Comparison of ENCODE assay signal across 21 cellular contexts in genomic region chr3:127349501-127350171, GRCh38.
A peak's percentile ranks its signal among the peaks of the same experiment; 100 is the strongest.
DNase-seq lines count a peak whose midpoint lies in the region; ATAC-seq and TF ChIP-seq lines count a peak whose summit lies in the region.
"Had no signal": no experiment of that assay in that cellular context is flagged by ENCODE, and none has a peak within 500 bp of the region (broad histone marks: within the 10 kb centered on the region; RNA-seq: fewer than 3 reads in every experiment).

No MANE protein-coding gene starts in this region.

- peak overlapping the region; percentile 4 for H3K27ac Mint-ChIP-seq in neural progenitor cell
- H3K27ac Mint-ChIP-seq in activated naive CD4-positive, alpha-beta T cell treated with anti-CD3 and anti-CD28 coated beads for 36 hours = no peak overlapping the region
- H3K27ac Mint-ChIP-seq: CD4-positive, alpha-beta T cell had no signal

- H3K4me2 ChIP-seq in neural progenitor cell = no peak overlapping the region
- H3K4me2 ChIP-seq: A549 had no signal

- TF ChIP-seq POLR2A in esophagus muscularis mucosa (IDR thresholded peaks at IDR 0.05; ENCODE audit: low read depth) = no peak

- in situ Hi-C loops in Panc1 (cut with HindIII; ENCODE audit: low pct_unique_long_range_greater_than_20kb, low sequenced_read_pairs) = no loop called here

- 73% methylated on average over 6 of the region's 19 CpGs for WGBS in esophagus muscularis mucosa

- H3K27ac ChIP-seq in Panc1 (ENCODE audit: low read length) (no peak overlapping the region), esophagus muscularis mucosa (replicated peaks in 1 of 4) (no peak overlapping the region), neural progenitor cell (no peak overlapping the region), upper lobe of right lung (no peak overlapping the region)
- H3K27ac ChIP-seq: A549; BLaER1 treated with 17β-estradiol and CSF1 and Interleukin-3, amounts not matched to agents 10 nM and 100 nM; RWPE1; SK-N-MC had no signal

- H3K36me3 Mint-ChIP-seq in neural progenitor cell = no peaks in the 10 kb centered on the region
- H3K36me3 Mint-ChIP-seq in activated naive CD4-positive, alpha-beta T cell treated with anti-CD3 and anti-CD28 coated beads for 36 hours (ENCODE audit: low read depth) = no peaks in the 10 kb centered on the region

- H3K27me3 Mint-ChIP-seq in neural progenitor cell (ENCODE audit: insufficient read depth, low read depth) = peaks cover 11% of the 10 kb centered on the region
- peaks cover 15% of the 10 kb centered on the region for H3K27me3 Mint-ChIP-seq in activated naive CD4-positive, alpha-beta T cell treated with anti-CD3 and anti-CD28 coated beads for 36 hours (ENCODE audit: low read depth)

- H4K20me1 ChIP-seq in neural progenitor cell (ENCODE audit: low read depth) = no peaks in the 10 kb centered on the region
- H4K20me1 ChIP-seq: BLaER1 treated with 17β-estradiol and CSF1 and Interleukin-3, amounts not matched to agents 10 nM and 100 nM had no signal

- no peaks in the 10 kb centered on the region for H3K9me3 Mint-ChIP-seq in neural progenitor cell
- peaks cover 2% of the 10 kb centered on the region for H3K9me3 Mint-ChIP-seq in activated naive CD4-positive, alpha-beta T cell treated with anti-CD3 and anti-CD28 coated beads for 36 hours

- H3K9me3 ChIP-seq in Panc1 (ENCODE audit: control insufficient read depth, insufficient read depth, low read depth, low read length) = no peaks in the 10 kb centered on the region
- no peaks in the 10 kb centered on the region for H3K9me3 ChIP-seq in esophagus muscularis mucosa
- no peaks in the 10 kb centered on the region for H3K9me3 ChIP-seq in neural progenitor cell (ENCODE audit: low read depth)
- no peaks in the 10 kb centered on the region for H3K9me3 ChIP-seq in upper lobe of right lung
- H3K9me3 ChIP-seq: A549 had no signal

- POLR2A ChIA-PET in Panc1 (lab: Charles Lee) = no interaction called here

- TF ChIP-seq EP300 in esophagus muscularis mucosa (IDR thresholded peaks at IDR 0.05) = no peak

- no peak overlapping the region for H3K4me3 ChIP-seq in Panc1 (ENCODE audit: low read depth in 2 of 2, low read length in 2 of 2)
- H3K4me3 ChIP-seq in esophagus muscularis mucosa = no peak overlapping the region
- no peak overlapping the region for H3K4me3 ChIP-seq in neural progenitor cell
- no peak overlapping the region for H3K4me3 ChIP-seq in upper lobe of right lung
- H3K4me3 ChIP-seq: A549; BLaER1 treated with 17β-estradiol and CSF1 and Interleukin-3, amounts not matched to agents 10 nM and 100 nM; SK-N-MC had no signal

- TF ChIP-seq CTCF in Panc1 (IDR thresholded peaks at IDR 0.05) (no peak), esophagus muscularis mucosa (IDR thresholded peaks at IDR 0.05) (no peak), neural progenitor cell (IDR thresholded peaks at IDR 0.05) (no peak), upper lobe of right lung (IDR thresholded peaks at IDR 0.05) (no peak)

- H3K4me1 ChIP-seq in Panc1 (ENCODE audit: control insufficient read depth, insufficient read depth, low read length) = no peaks in the 10 kb centered on the region
- H3K4me1 ChIP-seq in esophagus muscularis mucosa = no peaks in the 10 kb centered on the region
- no peaks in the 10 kb centered on the region for H3K4me1 ChIP-seq in neural progenitor cell
- no peaks in the 10 kb centered on the region for H3K4me1 ChIP-seq in upper lobe of right lung
- H3K4me1 ChIP-seq: A549 had no signal

- H3F3A ChIP-seq in neural progenitor cell (ENCODE audit: low read depth) = no peaks in the 10 kb centered on the region

- intact Hi-C loops in Panc1 (cut with micrococcal nuclease; ENCODE audit: unreplicated experiment) (no loop called here), esophagus muscularis mucosa (cut with DNase I) (no loop called here), upper lobe of right lung (cut with DNase I) (no loop called here)
- intact Hi-C loops in activated naive CD4-positive, alpha-beta T cell treated with anti-CD3 and anti-CD28 coated beads for 36 hours (cut with micrococcal nuclease) = no loop called here

- 0 out of 2 replicates have a peak, but pooled peaks have one; percentile 30 for ATAC-seq in Panc1
- ATAC-seq in upper lobe of right lung = peak; percentile 28
- ATAC-seq in HG03469 (IDR thresholded peaks at IDR 0.05; ENCODE audit: unreplicated experiment) = no peak
- ATAC-seq: A549, HCT116 had no signal

- H2AFZ ChIP-seq in neural progenitor cell (replicated peaks) = no peak overlapping the region

- BruUV-seq in Panc1 (replicated peaks; lab: Mats Ljungman, UMichigan) = no TSS peak

- no peaks in the 10 kb centered on the region for H3K79me2 ChIP-seq in neural progenitor cell (ENCODE audit: low read depth)

- DNase-seq in Panc1 (ENCODE audit: low read depth, low spot score) = no peak
- DNase-seq in esophagus muscularis mucosa (ENCODE audit: extremely low spot score) = peak; percentile 90
- DNase-seq in neural progenitor cell (ENCODE audit: low spot score) = no peak
- no peak for DNase-seq in upper lobe of right lung
- no peak for DNase-seq in activated naive CD4-positive, alpha-beta T cell treated with anti-CD3 and anti-CD28 coated beads for 36 hours
- DNase-seq in mucosa of gallbladder (ENCODE audit: low spot score) = no peak
- DNase-seq: AML-193; CD4-positive, alpha-beta T cell; NCI-H1048; NCI-H1417; NCI-H1694; NCI-H2029 treated with DMSO at 0.1 percent for 48 hours; NCI-H510A; NCI-H69; SIG-M5 had no signal

- H3K9ac ChIP-seq in neural progenitor cell = no peak overlapping the region
- H3K9ac ChIP-seq: BLaER1 treated with 17β-estradiol and CSF1 and Interleukin-3, amounts not matched to agents 10 nM and 100 nM had no signal

- H3K36me3 ChIP-seq in Panc1 (ENCODE audit: control insufficient read depth, insufficient read depth, low read length) = no peaks in the 10 kb centered on the region
- no peaks in the 10 kb centered on the region for H3K36me3 ChIP-seq in esophagus muscularis mucosa
- H3K36me3 ChIP-seq in neural progenitor cell = no peaks in the 10 kb centered on the region
- H3K36me3 ChIP-seq in upper lobe of right lung = no peaks in the 10 kb centered on the region
- H3K36me3 ChIP-seq: BLaER1 treated with 17β-estradiol and CSF1 and Interleukin-3, amounts not matched to agents 10 nM and 100 nM had no signal

- H3K4me1 Mint-ChIP-seq in neural progenitor cell = peaks cover 23% of the 10 kb centered on the region
- no peaks in the 10 kb centered on the region for H3K4me1 Mint-ChIP-seq in activated naive CD4-positive, alpha-beta T cell treated with anti-CD3 and anti-CD28 coated beads for 36 hours (ENCODE audit: low read depth)

- CTCF ChIA-PET in Panc1 (lab: Charles Lee) = no interaction called here
- CTCF ChIA-PET in activated naive CD4-positive, alpha-beta T cell treated with anti-CD3 and anti-CD28 coated beads for 36 hours (lab: Charles Lee) = no interaction called here

- no peak overlapping the region for H3K4me3 Mint-ChIP-seq in neural progenitor cell
- H3K4me3 Mint-ChIP-seq in activated naive CD4-positive, alpha-beta T cell treated with anti-CD3 and anti-CD28 coated beads for 36 hours = no peak overlapping the region
- H3K4me3 Mint-ChIP-seq: CD4-positive, alpha-beta T cell had no signal

- H3K27me3 ChIP-seq in Panc1 (ENCODE audit: control insufficient read depth, insufficient read depth, low read length) = peaks cover 23% of the 10 kb centered on the region
- H3K27me3 ChIP-seq in esophagus muscularis mucosa = peaks cover 0 to 39% (median 0%) of the 10 kb centered on the region in 4 donors
- H3K27me3 ChIP-seq in neural progenitor cell = no peaks in the 10 kb centered on the region
- H3K27me3 ChIP-seq in upper lobe of right lung = no peaks in the 10 kb centered on the region
- H3K27me3 ChIP-seq: BLaER1 treated with 17β-estradiol and CSF1 and Interleukin-3, amounts not matched to agents 10 nM and 100 nM had no signal
